21 cellular contexts compared by ENCODE assay signal in the genomic region with DNA sequence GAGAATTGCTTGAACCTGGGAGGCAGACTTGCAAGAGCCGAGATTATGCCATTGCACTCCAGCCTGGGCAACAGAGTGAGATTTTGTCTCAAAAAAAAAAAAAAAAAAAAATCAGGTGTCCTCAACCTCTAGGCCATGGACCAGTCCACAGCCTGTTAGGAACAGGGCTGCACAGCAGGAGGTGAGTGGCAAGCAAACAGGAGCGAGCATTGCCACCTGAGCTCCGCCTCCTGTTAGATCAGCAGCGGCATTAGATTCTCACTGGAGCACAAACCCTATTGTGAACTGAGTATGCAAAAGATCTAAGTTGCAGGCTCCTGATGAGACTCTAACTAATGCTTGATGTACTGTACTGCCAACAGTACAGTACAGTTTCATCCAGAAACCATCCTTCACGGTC.
"Had no signal": no experiment of that assay in that cellular context is flagged by ENCODE, and none has a peak within 500 bp of the region (broad histone marks: within the 10 kb centered on the region; RNA-seq: fewer than 3 reads in every experiment).

No MANE protein-coding gene starts in this region.

- DNase-seq: activated B cell treated with CpG ODN at 0.5 μM for 24 hours; activated CD4-positive, alpha-beta T cell treated with anti-CD3 and anti-CD28 coated beads for 4 hours; activated CD8-positive, alpha-beta T cell treated with anti-CD3 and anti-CD28 coated beads for 36 hours; activated effector memory CD4-positive, alpha-beta T cell treated with Interleukin-2 at 50 U/mL for 16 hours; activated naive CD4-positive, alpha-beta T cell treated with anti-CD3 and anti-CD28 coated beads, Interleukin-2, amount 10 ng/mL, durations not matched to agents 7 days and 5 days; activated T-cell treated with anti-CD3 and anti-CD28 coated beads, Interleukin-2, amount 50 U/mL, for 48 hours; aorta; brain microvascular endothelial cell; central memory CD4-positive, alpha-beta T cell; colonic mucosa; erythroblast; foreskin melanocyte; kidney; left lung; midbrain; nephron progenitor cell; stimulated activated naive CD4-positive, alpha-beta T cell treated with Interleukin-2 at 50 U/mL for 16 hours; tibial artery; uterus had no signal

- H3K4me1 Mint-ChIP-seq: activated B cell treated with CpG ODN at 0.5 μM for 24 hours; activated naive CD4-positive, alpha-beta T cell treated with anti-CD3 and anti-CD28 coated beads, Interleukin-2, amount 10 ng/mL, durations not matched to agents 7 days and 5 days; nephron progenitor cell had no signal

- H3K4me3 Mint-ChIP-seq: activated B cell treated with CpG ODN at 0.5 μM for 24 hours; activated CD8-positive, alpha-beta T cell treated with anti-CD3 and anti-CD28 coated beads for 36 hours; activated naive CD4-positive, alpha-beta T cell treated with anti-CD3 and anti-CD28 coated beads, Interleukin-2, amount 10 ng/mL, durations not matched to agents 7 days and 5 days; nephron progenitor cell had no signal

- H3K36me3 Mint-ChIP-seq: activated naive CD4-positive, alpha-beta T cell treated with anti-CD3 and anti-CD28 coated beads, Interleukin-2, amount 10 ng/mL, durations not matched to agents 7 days and 5 days had no signal

- H3K27me3 Mint-ChIP-seq: activated B cell treated with CpG ODN at 0.5 μM for 24 hours; activated CD8-positive, alpha-beta T cell treated with anti-CD3 and anti-CD28 coated beads for 36 hours; progenitor cell of endocrine pancreas had no signal

- H3K9me3 Mint-ChIP-seq: activated B cell treated with CpG ODN at 0.5 μM for 24 hours; activated CD8-positive, alpha-beta T cell treated with anti-CD3 and anti-CD28 coated beads for 36 hours; activated naive CD4-positive, alpha-beta T cell treated with anti-CD3 and anti-CD28 coated beads, Interleukin-2, amount 10 ng/mL, durations not matched to agents 7 days and 5 days; nephron progenitor cell had no signal

- FAIRE-seq: endometrium, kidney had no signal

- ATAC-seq: activated CD8-positive, alpha-beta T cell treated with anti-CD3 and anti-CD28 coated beads for 36 hours; left lung had no signal

- H3K27ac Mint-ChIP-seq: activated B cell treated with CpG ODN at 0.5 μM for 24 hours; activated CD8-positive, alpha-beta T cell treated with anti-CD3 and anti-CD28 coated beads for 36 hours; activated naive CD4-positive, alpha-beta T cell treated with anti-CD3 and anti-CD28 coated beads, Interleukin-2, amount 10 ng/mL, durations not matched to agents 7 days and 5 days; nephron progenitor cell; progenitor cell of endocrine pancreas had no signal
